Comparison of ENCODE assay signal across 20 cellular contexts in genomic region chr1:31441558-31441957, GRCh38. TPM values are rescaled to one million over a fixed set of nuclear protein-coding genes. Genes with fewer than 3 reads are reported as not detected.
DNase-seq lines count a peak whose midpoint lies in the region; ATAC-seq and TF ChIP-seq lines count a peak whose summit lies in the region.
"Had no signal": no experiment of that assay in that cellular context is flagged by ENCODE, and none has a peak within 500 bp of the region (broad histone marks: within the 10 kb centered on the region; RNA-seq: fewer than 3 reads in every experiment).

No MANE protein-coding gene starts in this region.

- no peaks in the 10 kb centered on the region for H3K27me3 Mint-ChIP-seq in Caco-2 (ENCODE audit: insufficient read depth, unreplicated experiment)

- H3K4me3 ChIP-seq in Caco-2 (ENCODE audit: low read depth, low read length) (no peak overlapping the region), SU-DHL-6 (ENCODE audit: insufficient read depth, low read length, poor library complexity, severe bottlenecking) (no peak overlapping the region)

- intact Hi-C loops in Caco-2 (cut with micrococcal nuclease; ENCODE audit: unreplicated experiment): no loop called here

- peak overlapping the region; percentile 44 for H3K4me2 ChIP-seq in SU-DHL-6 (ENCODE audit: low read depth, low read length, poor library complexity, severe bottlenecking)

- H2AFZ ChIP-seq in SU-DHL-6 (ENCODE audit: low read depth, low read length, severe bottlenecking): no peak overlapping the region

- H3K36me3 ChIP-seq in Caco-2 (ENCODE audit: control insufficient read depth, insufficient read depth, low read length) (no peaks in the 10 kb centered on the region), SU-DHL-6 (ENCODE audit: low read length) (no peaks in the 10 kb centered on the region)

- peak overlapping the region; percentile 7 for H3K27ac Mint-ChIP-seq in Caco-2 (ENCODE audit: unreplicated experiment)

- CTCF ChIA-PET in Caco-2 (lab: Charles Lee): no interaction called here

- peak; percentile 50 for ATAC-seq in HG03175 (IDR thresholded peaks at IDR 0.05; ENCODE audit: unreplicated experiment)
- no peak for ATAC-seq in GM19452 (IDR thresholded peaks at IDR 0.05; ENCODE audit: unreplicated experiment)
- no peak for ATAC-seq in GM18870 (IDR thresholded peaks at IDR 0.05; ENCODE audit: unreplicated experiment)
- ATAC-seq in GM21717 (IDR thresholded peaks at IDR 0.05; ENCODE audit: unreplicated experiment): no peak
- ATAC-seq in GM18907 (IDR thresholded peaks at IDR 0.05; ENCODE audit: unreplicated experiment): no peak
- ATAC-seq: PC-3, SK-N-SH treated with all-trans-retinoic acid at 6 μM for 48 hours had no signal

- TF ChIP-seq CTCF in Caco-2 (IDR thresholded peaks at IDR 0.05; ENCODE audit: insufficient read depth in 1 of 2, low read depth in 1 of 2, low read length in 1 of 2, severe bottlenecking in 1 of 2, unreplicated experiment in 1 of 2) (no peak), SU-DHL-6 (IDR thresholded peaks at IDR 0.05; ENCODE audit: insufficient read depth, low read length, poor library complexity, severe bottlenecking) (no peak)

- no peaks in the 10 kb centered on the region for H3K9me3 ChIP-seq in Caco-2
- H3K9me3 ChIP-seq in SU-DHL-6 (ENCODE audit: insufficient read depth, low read length): no peaks in the 10 kb centered on the region

- no peaks in the 10 kb centered on the region for H3K27me3 ChIP-seq in Caco-2 (replicated peaks; ENCODE audit: control insufficient read depth, insufficient read depth, low read length)
- no peaks in the 10 kb centered on the region for H3K27me3 ChIP-seq in SU-DHL-6 (ENCODE audit: low read length)

- no peak overlapping the region for H3K9ac ChIP-seq in SU-DHL-6 (ENCODE audit: low read length)

- H3K79me2 ChIP-seq in SU-DHL-6 (ENCODE audit: insufficient read depth, low read length): no peaks in the 10 kb centered on the region

- no peak for DNase-seq in Caco-2
- peak; percentile 48 for DNase-seq in myocyte (ENCODE audit: low read depth)
- DNase-seq: DMS 273 treated with DMSO at 0.1 percent for 48 hours, GF-D8, H7, NCI-H1092, NCI-H1436 treated with DMSO at 0.1 percent for 48 hours, NCI-H510A, NCI-H748 treated with DMSO at 0.1 percent for 48 hours, PC-3, SIG-M5 had no signal

- no peaks in the 10 kb centered on the region for H3F3A ChIP-seq in SU-DHL-6 (ENCODE audit: insufficient read depth)

- H3K9me2 ChIP-seq in SU-DHL-6 (replicated peaks; ENCODE audit: insufficient read depth, low read length): no peaks in the 10 kb centered on the region

- no peak overlapping the region for H3K4me3 Mint-ChIP-seq in Caco-2 (ENCODE audit: unreplicated experiment)
- H3K4me3 Mint-ChIP-seq: B cell had no signal

- POLR2A ChIA-PET in Caco-2 (lab: Charles Lee): no interaction called here

- H3K27ac ChIP-seq in SU-DHL-6 (ENCODE audit: low read depth, low read length): peak overlapping the region; percentile 70
- H3K27ac ChIP-seq: RWPE1 had no signal

- peaks cover 8% of the 10 kb centered on the region; the same call in 1 of the 2 replicates for H3K4me1 ChIP-seq in Caco-2

- H4K20me1 ChIP-seq in SU-DHL-6 (ENCODE audit: low read depth, low read length): no peaks in the 10 kb centered on the region

- H3K9me3 Mint-ChIP-seq in Caco-2 (ENCODE audit: unreplicated experiment): no peaks in the 10 kb centered on the region

- peaks cover 8% of the 10 kb centered on the region for H3K4me1 Mint-ChIP-seq in Caco-2 (ENCODE audit: low read depth, unreplicated experiment)

- no TSS peak for BruUV-seq in Caco-2 (replicated peaks; lab: Mats Ljungman, UMichigan)

- no peaks in the 10 kb centered on the region for H3K36me3 Mint-ChIP-seq in Caco-2 (ENCODE audit: insufficient read depth, unreplicated experiment)

RNA-seq across cellular contexts. Expression of gene SERINC2, which starts 28.5 kb away (rescaled TPM):
- total RNA-seq in Caco-2 (2022) (29.5 and 30.0 TPM in 2 replicates), myocyte (210 and 313 TPM in 2 replicates)
- polyA plus RNA-seq in myocyte (2012): 190 TPM
